ENCODE assay signal across 34 cellular contexts in genomic region chrX:18630956-18631355, GRCh38. TPM values are rescaled to one million over a fixed set of nuclear protein-coding genes. Genes with fewer than 3 reads are reported as not detected.
"Had no signal": no experiment of that assay in that cellular context is flagged by ENCODE, and none has a peak within 500 bp of the region (broad histone marks: within the 10 kb centered on the region; RNA-seq: fewer than 3 reads in every experiment).

No MANE protein-coding gene starts in this region.

- H3K36me3 ChIP-seq: neural progenitor cell, ovary, suprapubic skin, transverse colon, vagina had no signal

- H3K4me1 Mint-ChIP-seq: natural killer cell; nephron; stimulated activated memory B cell treated with anti-CD40 and anti-IgM and Interleukin-4, amounts not matched to agents 10 μg/mL and 1 μg/mL and 100 μg/mL, for 72 hours; stimulated activated naive CD8-positive, alpha-beta T cell treated with anti-CD3 and anti-CD28 coated beads, Interleukin-15, amount 100 ng/mL, for 72 hours had no signal

- ATAC-seq: natural killer cell; psoas muscle; right cardiac atrium; sciatic nerve; stimulated activated memory B cell treated with anti-CD40 and anti-IgM and Interleukin-4, amounts not matched to agents 10 μg/mL and 1 μg/mL and 100 μg/mL, for 72 hours; stimulated activated naive CD8-positive, alpha-beta T cell treated with anti-CD3 and anti-CD28 coated beads, Interleukin-15, amount 100 ng/mL, for 72 hours; stimulated activated naive CD8-positive, alpha-beta T cell treated with anti-CD3 and anti-CD28 coated beads, Interleukin-15, Interleukin-2, amounts not matched to agents 100 U/mL and 50 U/mL, for 24 hours had no signal

- H3K9ac ChIP-seq: neural progenitor cell, parathyroid adenoma had no signal

- H2AFZ ChIP-seq: neural progenitor cell, parathyroid adenoma had no signal

- H3K36me3 Mint-ChIP-seq: natural killer cell had no signal

- H3K4me3 ChIP-seq: neural progenitor cell, ovary, psoas muscle, skin epidermis, smooth muscle cell, spleen, suprapubic skin, testis, tibial artery, transverse colon, upper lobe of left lung, vagina had no signal

- H3K4me3 Mint-ChIP-seq: natural killer cell; nephron; neural progenitor cell; stimulated activated memory B cell treated with anti-CD40 and anti-IgM and Interleukin-4, amounts not matched to agents 10 μg/mL and 1 μg/mL and 100 μg/mL, for 72 hours; stimulated activated naive CD8-positive, alpha-beta T cell treated with anti-CD3 and anti-CD28 coated beads, Interleukin-15, amount 100 ng/mL, for 72 hours had no signal

- H3K9me3 Mint-ChIP-seq: natural killer cell; stimulated activated memory B cell treated with anti-CD40 and anti-IgM and Interleukin-4, amounts not matched to agents 10 μg/mL and 1 μg/mL and 100 μg/mL, for 72 hours; stimulated activated naive CD8-positive, alpha-beta T cell treated with anti-CD3 and anti-CD28 coated beads, Interleukin-15, amount 100 ng/mL, for 72 hours had no signal

- H3K27me3 ChIP-seq: neural progenitor cell, ovary, spleen, suprapubic skin, testis, tibial artery, transverse colon, upper lobe of left lung, vagina had no signal

- H3K27me3 Mint-ChIP-seq: progenitor cell of endocrine pancreas; stimulated activated memory B cell treated with anti-CD40 and anti-IgM and Interleukin-4, amounts not matched to agents 10 μg/mL and 1 μg/mL and 100 μg/mL, for 72 hours; stimulated activated naive CD8-positive, alpha-beta T cell treated with anti-CD3 and anti-CD28 coated beads, Interleukin-15, amount 100 ng/mL, for 72 hours had no signal

- H3K4me1 ChIP-seq: neural progenitor cell, parathyroid adenoma, psoas muscle, spleen, suprapubic skin, testis, tibial artery, transverse colon, upper lobe of left lung, vagina had no signal

- DNase-seq: natural killer cell; occipital lobe; ovary; posterior cingulate gyrus; psoas muscle; right cardiac atrium; spleen; stimulated activated CD4-positive, alpha-beta T cell treated with anti-CD3 and anti-CD28 coated beads, Interleukin-12 subunit alpha, Interleukin-12 subunit beta, amount 100 ng/mL, for 4 hours; stimulated activated CD4-positive, alpha-beta T cell treated with anti-CD3 and anti-CD28 coated beads, Interleukin-1b, Interleukin-23, amount 100 ng/mL, for 48 hours; stimulated activated CD4-positive, alpha-beta T cell treated with anti-CD3 and anti-CD28 coated beads, Interleukin-4, amount 100 ng/mL, for 1 hour; stimulated activated CD4-positive, alpha-beta T cell treated with anti-CD3 and anti-CD28 coated beads, Interleukin-4, amount 100 ng/mL, for 4 hours; stimulated activated CD8-positive, alpha-beta memory T cell treated with anti-CD3 and anti-CD28 coated beads, Interleukin-4, amount 100 ng/mL, for 48 hours; stimulated activated naive CD4-positive, alpha-beta T cell; stimulated activated naive CD8-positive, alpha-beta T cell treated with anti-CD3 and anti-CD28 coated beads, Interleukin-15, amount 100 ng/mL, for 72 hours; stimulated activated naive CD8-positive, alpha-beta T cell treated with anti-CD3 and anti-CD28 coated beads, Interleukin-15, Interleukin-2, amounts not matched to agents 100 U/mL and 50 U/mL, for 24 hours; substantia nigra; testis; tibial artery; transverse colon; upper lobe of left lung had no signal

- H3K4me2 ChIP-seq: neural progenitor cell, smooth muscle cell had no signal

- H3K9me3 ChIP-seq: ovary, psoas muscle, spleen, suprapubic skin, testis, tibial artery, transverse colon, upper lobe of left lung, vagina had no signal

- FAIRE-seq: urothelium cell line had no signal

- H3K27ac Mint-ChIP-seq: natural killer cell; nephron; neural progenitor cell; progenitor cell of endocrine pancreas; stimulated activated memory B cell treated with anti-CD40 and anti-IgM and Interleukin-4, amounts not matched to agents 10 μg/mL and 1 μg/mL and 100 μg/mL, for 72 hours had no signal

- H3K27ac ChIP-seq: neural progenitor cell, ovary, parathyroid adenoma, psoas muscle, skin epidermis, spleen, suprapubic skin, testis, tibial artery, transverse colon, upper lobe of left lung, vagina had no signal

- H3K79me2 ChIP-seq: parathyroid adenoma had no signal

RNA-seq across cellular contexts. Expression of gene RS1, which starts 41.0 kb away (rescaled TPM):
- total RNA-seq: natural killer cell, osteoblast, ovary, progenitor cell of endocrine pancreas, psoas muscle, right cardiac atrium, sciatic nerve, smooth muscle cell, spleen, suprapubic skin, testis, transverse colon, ureter, vagina had no signal
- polyA plus RNA-seq: neural cell, ovary, psoas muscle, right cardiac atrium, smooth muscle cell had no signal
